ENCODE assay signal across 12 cellular contexts in genomic region chr15:37824717-37825382, GRCh38.
DNase-seq lines count a peak whose midpoint lies in the region; ATAC-seq, FAIRE-seq and TF ChIP-seq lines count a peak whose summit lies in the region.
"Had no signal": no experiment of that assay in that cellular context is flagged by ENCODE, and none has a peak within 500 bp of the region (broad histone marks: within the 10 kb centered on the region; RNA-seq: fewer than 3 reads in every experiment).

No MANE protein-coding gene starts in this region.

- no peaks in the 10 kb centered on the region for H3K9me3 Mint-ChIP-seq in WTC11

- H3K27ac Mint-ChIP-seq in WTC11, result no peak overlapping the region
- H3K27ac Mint-ChIP-seq: CD4-positive, CD25-positive, alpha-beta regulatory T cell had no signal

- POLR2A ChIA-PET in WTC11 (lab: Charles Lee), result interaction anchor here (0.6 to 0.7 kb wide), 2 partner anchors 88 to 594 kb away, joined by 3 to 5 read pairs; no protein-coding TSS in a partner anchor

- H3K36me3 ChIP-seq in cardiac muscle cell, result no peaks in the 10 kb centered on the region
- H3K36me3 ChIP-seq: right lobe of liver, tibial artery had no signal

- H3K4me3 Mint-ChIP-seq in WTC11, result no peak overlapping the region
- H3K4me3 Mint-ChIP-seq: CD4-positive, CD25-positive, alpha-beta regulatory T cell had no signal

- H3K27ac ChIP-seq in cardiac muscle cell, result no peak overlapping the region
- H3K27ac ChIP-seq: right lobe of liver, tibial artery had no signal

- H3K4me1 ChIP-seq in cardiac muscle cell (ENCODE audit: low read depth), result peaks cover 4% of the 10 kb centered on the region
- H3K4me1 ChIP-seq: right lobe of liver, tibial artery had no signal

- no peaks in the 10 kb centered on the region for H3K27me3 ChIP-seq in cardiac muscle cell
- H3K27me3 ChIP-seq: right lobe of liver, tibial artery had no signal

- peaks cover 3% of the 10 kb centered on the region; the same call in 1 of the 2 replicates for H3K27me3 Mint-ChIP-seq in WTC11 (ENCODE audit: low read depth)

- no peaks in the 10 kb centered on the region for H3K9me3 ChIP-seq in cardiac muscle cell (ENCODE audit: low read depth)
- H3K9me3 ChIP-seq: right lobe of liver, tibial artery had no signal

- H3K4me3 ChIP-seq in cardiac muscle cell, result no peak overlapping the region
- H3K4me3 ChIP-seq: right lobe of liver, tibial artery had no signal

- intact Hi-C loops in Right ventricle myocardium superior (cut with DNase I), result no loop called here

- no peaks in the 10 kb centered on the region for H3K36me3 Mint-ChIP-seq in WTC11
- H3K36me3 Mint-ChIP-seq: CD4-positive, CD25-positive, alpha-beta regulatory T cell had no signal

- FAIRE-seq in GM12891 (lab: Jason Lieb, UNC), result no peak

- DNase-seq in cardiac muscle cell (ENCODE audit: low read depth in 1 of 2, low spot score in 1 of 2), result peak in 1 of 2 donors; percentile 90
- no peak for DNase-seq in Right ventricle myocardium superior
- DNase-seq in RPMI7951 (ENCODE audit: low read depth), result peak; percentile 93
- peak; percentile 88 for DNase-seq in fibroblast of peridontal ligament (ENCODE audit: extremely low read depth)
- DNase-seq in GM12891 (ENCODE audit: insufficient read length, low spot score), result no peak
- DNase-seq in activated naive CD4-positive, alpha-beta T cell treated with anti-CD3 and anti-CD28 coated beads, Interleukin-2, amount 50 U/mL, for 16 hours, result no peak
- no peak for DNase-seq in COLO829 (ENCODE audit: low spot score)
- DNase-seq in WTC11 (ENCODE audit: low spot score), result no peak
- DNase-seq: CD4-positive, CD25-positive, alpha-beta regulatory T cell; NCI-H187; right lobe of liver; tibial artery had no signal

- ATAC-seq in Right ventricle myocardium superior (ENCODE audit: poor library complexity) (no peak), WTC11 (no peak)

- peak; percentile 51 for TF ChIP-seq CTCF in cardiac muscle cell (IDR thresholded peaks at IDR 0.05; ENCODE audit: low read depth, low read length)
- no peak for TF ChIP-seq CTCF in WTC11 (IDR thresholded peaks at IDR 0.05)

- CTCF ChIA-PET in WTC11 (lab: Charles Lee), result interaction anchor here (0.7 to 1.2 kb wide), 4 partner anchors 12 to 67 kb away, joined by 3 to 6 read pairs (median 4); no protein-coding TSS in a partner anchor

- no peak for TF ChIP-seq POLR2A in GM12891 (IDR thresholded peaks at IDR 0.05; ENCODE audit: low read depth, low read length)

- H3K4me1 Mint-ChIP-seq in WTC11, result no peaks in the 10 kb centered on the region
- H3K4me1 Mint-ChIP-seq: CD4-positive, CD25-positive, alpha-beta regulatory T cell had no signal

TF ChIP-seq in GM12891, 5 proteins besides CTCF, POLR2A, EP300 and RAD21:
- TF ChIP-seq POLR2AphosphoS5 (IDR thresholded peaks at IDR 0.05; ENCODE audit: low read depth, low read length) (no peak), POU2F2 (IDR thresholded peaks at IDR 0.05; ENCODE audit: low read depth, low read length) (no peak), SPI1 (IDR thresholded peaks at IDR 0.05; ENCODE audit: low read depth, low read length) (no peak), PAX5 (IDR thresholded peaks at IDR 0.05; ENCODE audit: insufficient read depth, low read length, severe bottlenecking) (no peak), TAF1 (IDR thresholded peaks at IDR 0.05; ENCODE audit: low read depth, low read length) (no peak)

TF ChIP-seq in WTC11, 78 proteins besides CTCF, POLR2A, EP300 and RAD21 (continues in another document):
- TF ChIP-seq, protein P1, sequence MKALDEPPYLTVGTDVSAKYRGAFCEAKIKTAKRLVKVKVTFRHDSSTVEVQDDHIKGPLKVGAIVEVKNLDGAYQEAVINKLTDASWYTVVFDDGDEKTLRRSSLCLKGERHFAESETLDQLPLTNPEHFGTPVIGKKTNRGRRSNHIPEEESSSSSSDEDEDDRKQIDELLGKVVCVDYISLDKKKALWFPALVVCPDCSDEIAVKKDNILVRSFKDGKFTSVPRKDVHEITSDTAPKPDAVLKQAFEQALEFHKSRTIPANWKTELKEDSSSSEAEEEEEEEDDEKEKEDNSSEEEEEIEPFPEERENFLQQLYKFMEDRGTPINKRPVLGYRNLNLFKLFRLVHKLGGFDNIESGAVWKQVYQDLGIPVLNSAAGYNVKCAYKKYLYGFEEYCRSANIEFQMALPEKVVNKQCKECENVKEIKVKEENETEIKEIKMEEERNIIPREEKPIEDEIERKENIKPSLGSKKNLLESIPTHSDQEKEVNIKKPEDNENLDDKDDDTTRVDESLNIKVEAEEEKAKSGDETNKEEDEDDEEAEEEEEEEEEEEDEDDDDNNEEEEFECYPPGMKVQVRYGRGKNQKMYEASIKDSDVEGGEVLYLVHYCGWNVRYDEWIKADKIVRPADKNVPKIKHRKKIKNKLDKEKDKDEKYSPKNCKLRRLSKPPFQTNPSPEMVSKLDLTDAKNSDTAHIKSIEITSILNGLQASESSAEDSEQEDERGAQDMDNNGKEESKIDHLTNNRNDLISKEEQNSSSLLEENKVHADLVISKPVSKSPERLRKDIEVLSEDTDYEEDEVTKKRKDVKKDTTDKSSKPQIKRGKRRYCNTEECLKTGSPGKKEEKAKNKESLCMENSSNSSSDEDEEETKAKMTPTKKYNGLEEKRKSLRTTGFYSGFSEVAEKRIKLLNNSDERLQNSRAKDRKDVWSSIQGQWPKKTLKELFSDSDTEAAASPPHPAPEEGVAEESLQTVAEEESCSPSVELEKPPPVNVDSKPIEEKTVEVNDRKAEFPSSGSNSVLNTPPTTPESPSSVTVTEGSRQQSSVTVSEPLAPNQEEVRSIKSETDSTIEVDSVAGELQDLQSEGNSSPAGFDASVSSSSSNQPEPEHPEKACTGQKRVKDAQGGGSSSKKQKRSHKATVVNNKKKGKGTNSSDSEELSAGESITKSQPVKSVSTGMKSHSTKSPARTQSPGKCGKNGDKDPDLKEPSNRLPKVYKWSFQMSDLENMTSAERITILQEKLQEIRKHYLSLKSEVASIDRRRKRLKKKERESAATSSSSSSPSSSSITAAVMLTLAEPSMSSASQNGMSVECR (CRISPR knock-in tag; IDR thresholded peaks at IDR 0.05; ENCODE audit: borderline replicate concordance), result no peak
- TF ChIP-seq ZNF396 (CRISPR knock-in tag; IDR thresholded peaks at IDR 0.05; ENCODE audit: borderline replicate concordance) (no peak), NR3C1 (CRISPR knock-in tag; conservative IDR thresholded peaks at IDR 0.05; ENCODE audit: low read depth) (no peak), ZNF263 (CRISPR knock-in tag; IDR thresholded peaks at IDR 0.05; ENCODE audit: low read depth) (no peak), ZNF121 (CRISPR knock-in tag; IDR thresholded peaks at IDR 0.05) (no peak)
- TF ChIP-seq, protein P2, sequence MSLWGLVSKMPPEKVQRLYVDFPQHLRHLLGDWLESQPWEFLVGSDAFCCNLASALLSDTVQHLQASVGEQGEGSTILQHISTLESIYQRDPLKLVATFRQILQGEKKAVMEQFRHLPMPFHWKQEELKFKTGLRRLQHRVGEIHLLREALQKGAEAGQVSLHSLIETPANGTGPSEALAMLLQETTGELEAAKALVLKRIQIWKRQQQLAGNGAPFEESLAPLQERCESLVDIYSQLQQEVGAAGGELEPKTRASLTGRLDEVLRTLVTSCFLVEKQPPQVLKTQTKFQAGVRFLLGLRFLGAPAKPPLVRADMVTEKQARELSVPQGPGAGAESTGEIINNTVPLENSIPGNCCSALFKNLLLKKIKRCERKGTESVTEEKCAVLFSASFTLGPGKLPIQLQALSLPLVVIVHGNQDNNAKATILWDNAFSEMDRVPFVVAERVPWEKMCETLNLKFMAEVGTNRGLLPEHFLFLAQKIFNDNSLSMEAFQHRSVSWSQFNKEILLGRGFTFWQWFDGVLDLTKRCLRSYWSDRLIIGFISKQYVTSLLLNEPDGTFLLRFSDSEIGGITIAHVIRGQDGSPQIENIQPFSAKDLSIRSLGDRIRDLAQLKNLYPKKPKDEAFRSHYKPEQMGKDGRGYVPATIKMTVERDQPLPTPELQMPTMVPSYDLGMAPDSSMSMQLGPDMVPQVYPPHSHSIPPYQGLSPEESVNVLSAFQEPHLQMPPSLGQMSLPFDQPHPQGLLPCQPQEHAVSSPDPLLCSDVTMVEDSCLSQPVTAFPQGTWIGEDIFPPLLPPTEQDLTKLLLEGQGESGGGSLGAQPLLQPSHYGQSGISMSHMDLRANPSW (CRISPR knock-in tag; conservative IDR thresholded peaks at IDR 0.05; ENCODE audit: low read depth), result no peak
- TF ChIP-seq, protein P3, sequence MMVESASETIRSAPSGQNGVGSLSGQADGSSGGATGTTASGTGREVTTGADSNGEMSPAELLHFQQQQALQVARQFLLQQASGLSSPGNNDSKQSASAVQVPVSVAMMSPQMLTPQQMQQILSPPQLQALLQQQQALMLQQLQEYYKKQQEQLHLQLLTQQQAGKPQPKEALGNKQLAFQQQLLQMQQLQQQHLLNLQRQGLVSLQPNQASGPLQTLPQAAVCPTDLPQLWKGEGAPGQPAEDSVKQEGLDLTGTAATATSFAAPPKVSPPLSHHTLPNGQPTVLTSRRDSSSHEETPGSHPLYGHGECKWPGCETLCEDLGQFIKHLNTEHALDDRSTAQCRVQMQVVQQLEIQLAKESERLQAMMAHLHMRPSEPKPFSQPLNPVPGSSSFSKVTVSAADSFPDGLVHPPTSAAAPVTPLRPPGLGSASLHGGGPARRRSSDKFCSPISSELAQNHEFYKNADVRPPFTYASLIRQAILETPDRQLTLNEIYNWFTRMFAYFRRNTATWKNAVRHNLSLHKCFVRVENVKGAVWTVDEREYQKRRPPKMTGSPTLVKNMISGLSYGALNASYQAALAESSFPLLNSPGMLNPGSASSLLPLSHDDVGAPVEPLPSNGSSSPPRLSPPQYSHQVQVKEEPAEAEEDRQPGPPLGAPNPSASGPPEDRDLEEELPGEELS (CRISPR knock-in tag; IDR thresholded peaks at IDR 0.05), result no peak

Comparison
In these comparisons a context has a peak if more than half of its experiments do, and no peak if none do; other contexts are left out.
1. DNase-seq: peak in RPMI7951 (single experiment) and fibroblast of peridontal ligament (single experiment); none in Right ventricle myocardium superior (single experiment), GM12891 (single experiment), activated naive CD4-positive, alpha-beta T cell treated with anti-CD3 and anti-CD28 coated beads, Interleukin-2, amount 50 U/mL, for 16 hours (single experiment), COLO829 (single experiment) and WTC11 (single experiment).